In the genomic region with DNA sequence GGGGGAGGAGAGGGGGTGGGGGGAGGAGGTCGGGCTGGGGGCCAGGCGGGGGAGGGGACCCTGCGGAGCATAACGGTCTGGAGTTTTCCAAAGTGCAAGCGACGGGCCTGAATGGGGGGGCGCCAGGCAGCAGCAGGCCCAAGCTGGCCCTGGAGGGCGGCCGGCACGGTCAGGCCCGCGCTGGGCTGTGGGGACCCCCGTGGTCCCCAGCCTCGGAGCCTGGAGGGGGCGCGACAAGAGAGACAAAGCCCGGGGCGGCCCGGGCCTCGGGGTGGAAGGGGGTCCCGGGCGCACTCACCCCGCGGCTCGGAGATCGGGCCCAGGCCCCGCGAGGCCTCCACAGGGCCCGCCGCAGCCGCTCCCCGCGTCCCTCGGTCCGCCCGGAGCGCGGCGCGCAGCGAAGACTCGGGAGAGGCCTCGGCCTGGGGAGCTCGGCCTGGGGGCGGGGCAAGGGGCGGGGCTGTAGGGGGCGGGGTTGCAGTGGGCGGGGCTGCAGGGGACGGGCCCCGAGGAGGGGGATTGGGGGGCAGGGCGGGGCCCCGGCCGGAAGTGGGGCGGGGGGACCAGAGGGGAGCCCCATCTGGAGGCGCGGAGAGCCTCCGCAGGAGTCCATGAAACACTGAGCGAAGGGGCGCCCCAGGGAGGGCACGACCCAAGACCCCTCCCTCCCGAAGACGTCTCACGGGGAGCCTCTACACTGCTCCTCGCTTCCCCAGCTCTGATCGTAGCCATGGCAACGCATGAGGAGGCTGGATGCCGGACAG, we compare ENCODE assay signal across 8 cellular contexts. TPM values are rescaled to one million over a fixed set of nuclear protein-coding genes. Genes with fewer than 3 reads are reported as not detected.
DNase-seq lines count a peak whose midpoint lies in the region; ATAC-seq and TF ChIP-seq lines count a peak whose summit lies in the region.

No MANE protein-coding gene starts in this region.

- peak overlapping the region; percentile 93 for H3K9ac ChIP-seq in adipocyte (ENCODE audit: low read length)

- H3K36me3 ChIP-seq in adipocyte (ENCODE audit: control insufficient read depth, insufficient read depth, low read length, severe bottlenecking): no peaks in the 10 kb centered on the region
- no peaks in the 10 kb centered on the region for H3K36me3 ChIP-seq in upper lobe of right lung

- intact Hi-C loops in left cardiac atrium (cut with DNase I): no loop called here
- intact Hi-C loops in posterior cingulate gyrus (cut with DNase I): loop anchor here (2.0 to 5.0 kb wide), 2 partner anchors 16 to 44 kb away; no protein-coding TSS in a partner anchor
- intact Hi-C loops in upper lobe of right lung (cut with DNase I): no loop called here

- TF ChIP-seq CTCF in AG04449 (IDR thresholded peaks at IDR 0.05; ENCODE audit: insufficient read depth, low read length, missing control alignments) (no peak), RWPE1 (conservative IDR thresholded peaks at IDR 0.05; ENCODE audit: low read depth) (no peak), upper lobe of right lung (IDR thresholded peaks at IDR 0.05) (no peak)

- no peaks in the 10 kb centered on the region for H3K9me3 ChIP-seq in adipocyte (ENCODE audit: control insufficient read depth, low read length)
- H3K9me3 ChIP-seq in upper lobe of right lung: no peaks in the 10 kb centered on the region

- peak overlapping the region; percentile 76 for H3K4me3 ChIP-seq in AG04449 (ENCODE audit: low read depth, low read length)
- peak overlapping the region; percentile 93 for H3K4me3 ChIP-seq in adipocyte (ENCODE audit: low read length)
- H3K4me3 ChIP-seq in upper lobe of right lung: peak overlapping the region; percentile 63

- POLR2A ChIA-PET in AG04449 (lab: Yijun Ruan, JAX) (interaction anchor here (0.6 to 1.5 kb wide), 8 partner anchors 11 to 610 kb away, joined by 3 to 7 read pairs (median 3); a partner anchor contains a TSS), RWPE1 (lab: Yijun Ruan, JAX; ENCODE audit: low non-redundant PET) (interaction anchor here (0.6 kb wide), 1 partner anchor 46 kb away, joined by 5 read pairs; no protein-coding TSS in a partner anchor)

- no peaks in the 10 kb centered on the region for H3K27me3 ChIP-seq in adipocyte (replicated peaks; ENCODE audit: control insufficient read depth, insufficient read depth, low read length)
- peaks cover 5% of the 10 kb centered on the region for H3K27me3 ChIP-seq in upper lobe of right lung

- CTCF ChIA-PET in AG04449 (lab: Yijun Ruan, JAX): interaction anchor here (0.5 kb wide), 1 partner anchor 284 kb away, joined by 3 read pairs; no protein-coding TSS in a partner anchor
- CTCF ChIA-PET in RWPE1 (lab: Yijun Ruan, JAX): no interaction called here

- H3K27ac ChIP-seq in RWPE1 (peak overlapping the region; percentile 43), upper lobe of right lung (peak overlapping the region; percentile 77)

- DNase-seq in AG04449 (ENCODE audit: low read depth, low spot score): no peak
- DNase-seq in RWPE1 (ENCODE audit: low spot score): peak; percentile 93
- peak; percentile 92 for DNase-seq in adipocyte (ENCODE audit: low read depth)
- DNase-seq in left cardiac atrium: peak; percentile 72
- peak; percentile 47 to 95 (median 62) for DNase-seq in posterior cingulate gyrus
- DNase-seq in upper lobe of right lung: peak; percentile 81

- H3K4me1 ChIP-seq in adipocyte (ENCODE audit: control insufficient read depth, insufficient read depth, low read length): peaks cover 45% of the 10 kb centered on the region
- peaks cover 8% of the 10 kb centered on the region for H3K4me1 ChIP-seq in upper lobe of right lung

- ATAC-seq in GM19023 (IDR thresholded peaks at IDR 0.05; ENCODE audit: unreplicated experiment): peak; percentile 50
- peak; percentile 95 for ATAC-seq in left cardiac atrium
- ATAC-seq in upper lobe of right lung: peak; percentile 91
- ATAC-seq in HG02852 (IDR thresholded peaks at IDR 0.05; ENCODE audit: unreplicated experiment): no peak

RNA-seq across cellular contexts. Expression of a gene that starts 47.6 kb away (rescaled TPM):
- total RNA-seq in left cardiac atrium: 100 to 1,000 TPM in 1 of 2 donors, 10 to 100 TPM in 1; 95.6 to 130 TPM
- 131 TPM for total RNA-seq in upper lobe of right lung
